10 cellular contexts compared by ENCODE assay signal in genomic region chr2:47898089-47898731, GRCh38. TPM values are rescaled to one million over a fixed set of nuclear protein-coding genes. Genes with fewer than 3 reads are reported as not detected.
A peak's percentile ranks its signal among the peaks of the same experiment; 100 is the strongest.
DNase-seq lines count a peak whose midpoint lies in the region; ATAC-seq and TF ChIP-seq lines count a peak whose summit lies in the region.
"Had no signal": no experiment of that assay in that cellular context is flagged by ENCODE, and none has a peak within 500 bp of the region (broad histone marks: within the 10 kb centered on the region; RNA-seq: fewer than 3 reads in every experiment).

No MANE protein-coding gene starts in this region.

- H3K9me3 ChIP-seq in lower lobe of right lung = no peaks in the 10 kb centered on the region

- DNase-seq in NOMO-1 treated with DMSO at 0.1 percent for 48 hours (lab: John Stamatoyannopoulos, UW; ENCODE audit: unreplicated experiment) (peak; percentile 61), NOMO-1 treated with dmso at 0.1 percent for 144 hours (lab: John Stamatoyannopoulos, UW; ENCODE audit: unreplicated experiment) (no peak), WTC11 (ENCODE audit: low spot score) (no peak), osteocyte (ENCODE audit: extremely low spot score, unreplicated experiment) (no peak), lower lobe of right lung (no peak), ACHN (no peak), dedifferentiated amniotic fluid mesenchymal stem cell (ENCODE audit: extremely low spot score) (no peak)
- DNase-seq: midbrain, NCI-H69 had no signal

- ATAC-seq in HG02763 (IDR thresholded peaks at IDR 0.05; ENCODE audit: unreplicated experiment) (peak; percentile 41), WTC11 (no peak), lower lobe of right lung (no peak)

- intact Hi-C loops in lower lobe of right lung (cut with DNase I) = no loop called here

- H3K27me3 ChIP-seq in lower lobe of right lung (ENCODE audit: low read depth) = no peaks in the 10 kb centered on the region

- in situ Hi-C loops in ACHN (cut with HindIII; ENCODE audit: low pct_ligation_motif_present, low pct_unique_long_range_greater_than_20kb, low sequenced_read_pairs) = no loop called here

- CTCF ChIA-PET in WTC11 (lab: Charles Lee) = no interaction called here

- H3K36me3 Mint-ChIP-seq in WTC11 (no peaks in the 10 kb centered on the region), osteocyte (ENCODE audit: unreplicated experiment) (peaks cover 6% of the 10 kb centered on the region)

- POLR2A ChIA-PET in WTC11 (lab: Charles Lee) = interaction anchor here (0.7 kb wide), 1 partner anchor 18 kb away, joined by 9 read pairs; no protein-coding TSS in a partner anchor

- H3K4me1 ChIP-seq in lower lobe of right lung = peaks cover 89% of the 10 kb centered on the region

- no peaks in the 10 kb centered on the region for H3K36me3 ChIP-seq in lower lobe of right lung

- H3K27ac Mint-ChIP-seq in WTC11 (peak overlapping the region; percentile 69; the same call in 1 of the 2 replicates), osteocyte (ENCODE audit: unreplicated experiment) (peak overlapping the region; percentile 10)

- no peak overlapping the region for H3K27ac ChIP-seq in lower lobe of right lung

- no peak overlapping the region for H3K4me3 ChIP-seq in lower lobe of right lung

- H3K4me3 Mint-ChIP-seq in WTC11 (no peak overlapping the region), osteocyte (ENCODE audit: unreplicated experiment) (no peak overlapping the region)

- H3K9me3 Mint-ChIP-seq in WTC11 = no peaks in the 10 kb centered on the region
- H3K9me3 Mint-ChIP-seq in osteocyte (ENCODE audit: unreplicated experiment) = no peaks in the 10 kb centered on the region

- peaks cover 60% of the 10 kb centered on the region for H3K4me1 Mint-ChIP-seq in WTC11
- peaks cover 75% of the 10 kb centered on the region for H3K4me1 Mint-ChIP-seq in osteocyte (ENCODE audit: unreplicated experiment)

- H3K27me3 Mint-ChIP-seq in WTC11 (ENCODE audit: low read depth) = no peaks in the 10 kb centered on the region
- no peaks in the 10 kb centered on the region for H3K27me3 Mint-ChIP-seq in osteocyte (ENCODE audit: unreplicated experiment)

- TF ChIP-seq CTCF in WTC11 (IDR thresholded peaks at IDR 0.05) (no peak), osteocyte (IDR thresholded peaks at IDR 0.05) (no peak), lower lobe of right lung (IDR thresholded peaks at IDR 0.05) (no peak)

TF ChIP-seq in WTC11, 78 proteins besides CTCF, POLR2A, EP300 and RAD21 (continues in another document):
- TF ChIP-seq NR2C2 (CRISPR knock-in tag; IDR thresholded peaks at IDR 0.05) (no peak), ZNF425 (CRISPR knock-in tag; conservative IDR thresholded peaks at IDR 0.05) (no peak), SMAD4 (CRISPR knock-in tag; IDR thresholded peaks at IDR 0.05) (no peak), ZNF512 (CRISPR knock-in tag; IDR thresholded peaks at IDR 0.05; ENCODE audit: borderline replicate concordance) (no peak), ZNF317 (CRISPR knock-in tag; IDR thresholded peaks at IDR 0.05; ENCODE audit: borderline replicate concordance, low read depth) (no peak), ATF6 (CRISPR knock-in tag; IDR thresholded peaks at IDR 0.05) (no peak), NFE2L1 (CRISPR knock-in tag; IDR thresholded peaks at IDR 0.05) (no peak)
- TF ChIP-seq, protein P1, sequence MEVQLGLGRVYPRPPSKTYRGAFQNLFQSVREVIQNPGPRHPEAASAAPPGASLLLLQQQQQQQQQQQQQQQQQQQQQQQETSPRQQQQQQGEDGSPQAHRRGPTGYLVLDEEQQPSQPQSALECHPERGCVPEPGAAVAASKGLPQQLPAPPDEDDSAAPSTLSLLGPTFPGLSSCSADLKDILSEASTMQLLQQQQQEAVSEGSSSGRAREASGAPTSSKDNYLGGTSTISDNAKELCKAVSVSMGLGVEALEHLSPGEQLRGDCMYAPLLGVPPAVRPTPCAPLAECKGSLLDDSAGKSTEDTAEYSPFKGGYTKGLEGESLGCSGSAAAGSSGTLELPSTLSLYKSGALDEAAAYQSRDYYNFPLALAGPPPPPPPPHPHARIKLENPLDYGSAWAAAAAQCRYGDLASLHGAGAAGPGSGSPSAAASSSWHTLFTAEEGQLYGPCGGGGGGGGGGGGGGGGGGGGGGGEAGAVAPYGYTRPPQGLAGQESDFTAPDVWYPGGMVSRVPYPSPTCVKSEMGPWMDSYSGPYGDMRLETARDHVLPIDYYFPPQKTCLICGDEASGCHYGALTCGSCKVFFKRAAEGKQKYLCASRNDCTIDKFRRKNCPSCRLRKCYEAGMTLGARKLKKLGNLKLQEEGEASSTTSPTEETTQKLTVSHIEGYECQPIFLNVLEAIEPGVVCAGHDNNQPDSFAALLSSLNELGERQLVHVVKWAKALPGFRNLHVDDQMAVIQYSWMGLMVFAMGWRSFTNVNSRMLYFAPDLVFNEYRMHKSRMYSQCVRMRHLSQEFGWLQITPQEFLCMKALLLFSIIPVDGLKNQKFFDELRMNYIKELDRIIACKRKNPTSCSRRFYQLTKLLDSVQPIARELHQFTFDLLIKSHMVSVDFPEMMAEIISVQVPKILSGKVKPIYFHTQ (CRISPR knock-in tag; IDR thresholded peaks at IDR 0.05) = no peak
- TF ChIP-seq, protein P2, sequence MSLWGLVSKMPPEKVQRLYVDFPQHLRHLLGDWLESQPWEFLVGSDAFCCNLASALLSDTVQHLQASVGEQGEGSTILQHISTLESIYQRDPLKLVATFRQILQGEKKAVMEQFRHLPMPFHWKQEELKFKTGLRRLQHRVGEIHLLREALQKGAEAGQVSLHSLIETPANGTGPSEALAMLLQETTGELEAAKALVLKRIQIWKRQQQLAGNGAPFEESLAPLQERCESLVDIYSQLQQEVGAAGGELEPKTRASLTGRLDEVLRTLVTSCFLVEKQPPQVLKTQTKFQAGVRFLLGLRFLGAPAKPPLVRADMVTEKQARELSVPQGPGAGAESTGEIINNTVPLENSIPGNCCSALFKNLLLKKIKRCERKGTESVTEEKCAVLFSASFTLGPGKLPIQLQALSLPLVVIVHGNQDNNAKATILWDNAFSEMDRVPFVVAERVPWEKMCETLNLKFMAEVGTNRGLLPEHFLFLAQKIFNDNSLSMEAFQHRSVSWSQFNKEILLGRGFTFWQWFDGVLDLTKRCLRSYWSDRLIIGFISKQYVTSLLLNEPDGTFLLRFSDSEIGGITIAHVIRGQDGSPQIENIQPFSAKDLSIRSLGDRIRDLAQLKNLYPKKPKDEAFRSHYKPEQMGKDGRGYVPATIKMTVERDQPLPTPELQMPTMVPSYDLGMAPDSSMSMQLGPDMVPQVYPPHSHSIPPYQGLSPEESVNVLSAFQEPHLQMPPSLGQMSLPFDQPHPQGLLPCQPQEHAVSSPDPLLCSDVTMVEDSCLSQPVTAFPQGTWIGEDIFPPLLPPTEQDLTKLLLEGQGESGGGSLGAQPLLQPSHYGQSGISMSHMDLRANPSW (CRISPR knock-in tag; conservative IDR thresholded peaks at IDR 0.05; ENCODE audit: low read depth) = no peak

RNA-seq across cellular contexts. Expression of gene FBXO11, which starts 8.1 kb away (rescaled TPM):
- total RNA-seq in WTC11 (2021) = 43.8 to 48.2 TPM (median 45.6 TPM) in 3 replicates
- 70.6 and 71.5 TPM in 2 replicates for total RNA-seq in osteocyte
- total RNA-seq in lower lobe of right lung = 75.0 TPM
